In genomic region chr20:62123450-62124118, GRCh38 we compare ENCODE assay signal across 8 cellular contexts. TPM values are rescaled to one million over a fixed set of nuclear protein-coding genes. Genes with fewer than 3 reads are reported as not detected.
DNase-seq lines count a peak whose midpoint lies in the region; ATAC-seq and TF ChIP-seq lines count a peak whose summit lies in the region.

No MANE protein-coding gene starts in this region.

- H3K4me2 ChIP-seq in hepatocyte: peak overlapping the region; percentile 91

- H3K9me2 ChIP-seq in hepatocyte (replicated peaks; ENCODE audit: insufficient read depth): no peaks in the 10 kb centered on the region

- ATAC-seq in stimulated activated effector memory CD8-positive, alpha-beta T cell treated with anti-CD3 and anti-CD28 coated beads, Interleukin-12 subunit alpha, Interleukin-12 subunit beta, amount 100 ng/mL, for 72 hours: no peak
- no peak for ATAC-seq in GM18867 (IDR thresholded peaks at IDR 0.05; ENCODE audit: unreplicated experiment)

- peaks cover 21% of the 10 kb centered on the region for H3K4me1 Mint-ChIP-seq in T-helper 1 cell treated with Interleukin-12 subunit alpha and Interleukin-12 subunit beta and Interleukin-4 antibody, amounts not matched to agents 30 μg/mL and 1 μg/mL, for 36 hours (ENCODE audit: low read depth)
- peaks cover 31% of the 10 kb centered on the region for H3K4me1 Mint-ChIP-seq in stimulated activated effector memory CD8-positive, alpha-beta T cell treated with anti-CD3 and anti-CD28 coated beads, Interleukin-12 subunit alpha, Interleukin-12 subunit beta, amount 100 ng/mL, for 72 hours

- H4K20me1 ChIP-seq in hepatocyte (ENCODE audit: insufficient read depth, poor library complexity, severe bottlenecking): peaks cover 40% of the 10 kb centered on the region

- 28% methylated on average over 19 of the region's 19 CpGs for WGBS in hepatocyte (ENCODE audit: low lambda C conversion rate, missing lambda C conversion rate)

- H3K79me2 ChIP-seq in hepatocyte: peaks cover 55% of the 10 kb centered on the region

- H3K27me3 Mint-ChIP-seq in T-helper 1 cell treated with Interleukin-12 subunit alpha and Interleukin-12 subunit beta and Interleukin-4 antibody, amounts not matched to agents 30 μg/mL and 1 μg/mL, for 36 hours (ENCODE audit: low read depth): no peaks in the 10 kb centered on the region

- H3K36me3 ChIP-seq in hepatocyte (replicated peaks; ENCODE audit: insufficient read depth, low read depth): no peaks in the 10 kb centered on the region

- H3K4me3 ChIP-seq in hepatocyte: peak overlapping the region; percentile 96

- peak overlapping the region; percentile 97 for H3K27ac ChIP-seq in VCaP
- peak overlapping the region; percentile 95 for H3K27ac ChIP-seq in hepatocyte

- H3K27me3 ChIP-seq in hepatocyte: no peaks in the 10 kb centered on the region

- peak overlapping the region; percentile 84 for H3K4me3 Mint-ChIP-seq in T-helper 1 cell treated with Interleukin-12 subunit alpha and Interleukin-12 subunit beta and Interleukin-4 antibody, amounts not matched to agents 30 μg/mL and 1 μg/mL, for 36 hours
- H3K4me3 Mint-ChIP-seq in stimulated activated effector memory CD8-positive, alpha-beta T cell treated with anti-CD3 and anti-CD28 coated beads, Interleukin-12 subunit alpha, Interleukin-12 subunit beta, amount 100 ng/mL, for 72 hours: peak overlapping the region; percentile 76

- no peak for DNase-seq in T-helper 1 cell
- DNase-seq in hepatocyte (ENCODE audit: low spot score): peak; percentile 42
- no peak for DNase-seq in stimulated activated effector memory CD8-positive, alpha-beta T cell treated with anti-CD3 and anti-CD28 coated beads, Interleukin-12 subunit alpha, Interleukin-12 subunit beta, amount 100 ng/mL, for 72 hours (ENCODE audit: low spot score in 2 of 2)
- DNase-seq in NCI-H748 (lab: John Stamatoyannopoulos, UW; ENCODE audit: unreplicated experiment): no peak
- no peak for DNase-seq in GM19238 (ENCODE audit: insufficient read length, low spot score)

- peaks cover 23% of the 10 kb centered on the region for H3K4me1 ChIP-seq in hepatocyte (ENCODE audit: insufficient read depth)

- peak overlapping the region; percentile 57 for H3K27ac Mint-ChIP-seq in T-helper 1 cell treated with Interleukin-12 subunit alpha and Interleukin-12 subunit beta and Interleukin-4 antibody, amounts not matched to agents 30 μg/mL and 1 μg/mL, for 36 hours
- H3K27ac Mint-ChIP-seq in stimulated activated effector memory CD8-positive, alpha-beta T cell treated with anti-CD3 and anti-CD28 coated beads, Interleukin-12 subunit alpha, Interleukin-12 subunit beta, amount 100 ng/mL, for 72 hours: no peak overlapping the region

- H3K36me3 Mint-ChIP-seq in T-helper 1 cell treated with Interleukin-12 subunit alpha and Interleukin-12 subunit beta and Interleukin-4 antibody, amounts not matched to agents 30 μg/mL and 1 μg/mL, for 36 hours (ENCODE audit: low read depth): peaks cover 25% of the 10 kb centered on the region
- H3K36me3 Mint-ChIP-seq in stimulated activated effector memory CD8-positive, alpha-beta T cell treated with anti-CD3 and anti-CD28 coated beads, Interleukin-12 subunit alpha, Interleukin-12 subunit beta, amount 100 ng/mL, for 72 hours: peaks cover 53% of the 10 kb centered on the region

- no peak overlapping the region for H2AFZ ChIP-seq in hepatocyte

- no peak for TF ChIP-seq CTCF in VCaP (conservative IDR thresholded peaks at IDR 0.05)
- TF ChIP-seq CTCF in hepatocyte (IDR thresholded peaks at IDR 0.05; ENCODE audit: poor library complexity): no peak

- H3K9me3 ChIP-seq in hepatocyte (ENCODE audit: low read depth): no peaks in the 10 kb centered on the region

- H3K9me3 Mint-ChIP-seq in T-helper 1 cell treated with Interleukin-12 subunit alpha and Interleukin-12 subunit beta and Interleukin-4 antibody, amounts not matched to agents 30 μg/mL and 1 μg/mL, for 36 hours: no peaks in the 10 kb centered on the region
- H3K9me3 Mint-ChIP-seq in stimulated activated effector memory CD8-positive, alpha-beta T cell treated with anti-CD3 and anti-CD28 coated beads, Interleukin-12 subunit alpha, Interleukin-12 subunit beta, amount 100 ng/mL, for 72 hours: no peaks in the 10 kb centered on the region

RNA-seq across cellular contexts. Expression of gene LSM14B, which starts 1.3 kb away (rescaled TPM):
- 32.5 and 43.1 TPM in 2 replicates for total RNA-seq in hepatocyte
- 4.8 and 7.1 TPM in 2 replicates for polyA plus RNA-seq in hepatocyte

RNA-seq across cellular contexts. Expression of gene PSMA7, which starts 19.6 kb away (rescaled TPM):
- total RNA-seq in hepatocyte: 270 and 277 TPM in 2 replicates
- 408 and 450 TPM in 2 replicates for polyA plus RNA-seq in hepatocyte

RNA-seq across cellular contexts. Expression of gene SS18L1, which starts 20.0 kb away (rescaled TPM):
- total RNA-seq in hepatocyte: 13.0 and 14.4 TPM in 2 replicates
- polyA plus RNA-seq in hepatocyte: 1.8 and 2.1 TPM in 2 replicates

RNA-seq across cellular contexts. Expression of gene TAF4, which starts 57.9 kb away (rescaled TPM):
- 6.6 and 7.5 TPM in 2 replicates for total RNA-seq in hepatocyte
- polyA plus RNA-seq in hepatocyte: 2.9 and 3.3 TPM in 2 replicates

RNA-seq across cellular contexts. Expression of gene MTG2, which starts 59.2 kb away (rescaled TPM):
- total RNA-seq in hepatocyte: 16.7 and 18.4 TPM in 2 replicates
- polyA plus RNA-seq in hepatocyte: 21.8 and 26.7 TPM in 2 replicates
